ENCODE assay signal across 7 cellular contexts in genomic region chr14:75514673-75515630, GRCh38. TPM values are rescaled to one million over a fixed set of nuclear protein-coding genes. Genes with fewer than 3 reads are reported as not detected.
DNase-seq lines count a peak whose midpoint lies in the region; ATAC-seq and TF ChIP-seq lines count a peak whose summit lies in the region.

No MANE protein-coding gene starts in this region.

- H3K4me3 Mint-ChIP-seq in T-cell, result peak overlapping the region; percentile 82 to 83 (median 83)
- peak overlapping the region; percentile 71 to 93 (median 86) for H3K4me3 Mint-ChIP-seq in naive thymus-derived CD8-positive, alpha-beta T cell

- no peaks in the 10 kb centered on the region for H3K27me3 Mint-ChIP-seq in T-cell
- H3K27me3 Mint-ChIP-seq in naive thymus-derived CD8-positive, alpha-beta T cell, result no peaks in the 10 kb centered on the region

- H3K4me1 Mint-ChIP-seq in T-cell, result peaks cover 21 to 45% (median 32%) of the 10 kb centered on the region in 3 donors
- H3K4me1 Mint-ChIP-seq in naive thymus-derived CD8-positive, alpha-beta T cell, result peaks cover 13 to 38% (median 19%) of the 10 kb centered on the region in 4 donors

- H3K27ac ChIP-seq in coronary artery, result peak overlapping the region in 1 of 2 donors; percentile 37

- peak overlapping the region; percentile 98 for H3K27ac Mint-ChIP-seq in T-cell
- peak overlapping the region; percentile 81 to 96 (median 89) for H3K27ac Mint-ChIP-seq in naive thymus-derived CD8-positive, alpha-beta T cell

- POLR2A ChIA-PET in T-cell (lab: Charles Lee), result no interaction called here
- POLR2A ChIA-PET in naive thymus-derived CD8-positive, alpha-beta T cell (lab: Charles Lee), result interaction anchor here (1.1 to 1.7 kb wide), 4 partner anchors 9 to 388 kb away, joined by 3 to 7 read pairs (median 4); partner anchors contain the start of gene NEK9

- peak; percentile 25 for ATAC-seq in GM18861 (IDR thresholded peaks at IDR 0.05; ENCODE audit: unreplicated experiment)
- peak; percentile 36 for ATAC-seq in HG02840 (IDR thresholded peaks at IDR 0.05; ENCODE audit: low FRiP score, unreplicated experiment)
- peak; percentile 75 to 82 (median 80) for ATAC-seq in T-cell (replicated peaks in 1 of 4)
- ATAC-seq in naive thymus-derived CD8-positive, alpha-beta T cell, result peak; percentile 85 to 91

- H3K9me3 Mint-ChIP-seq in T-cell, result peaks cover 5 to 23% (median 16%) of the 10 kb centered on the region in 3 donors
- H3K9me3 Mint-ChIP-seq in naive thymus-derived CD8-positive, alpha-beta T cell, result peaks cover 0 to 20% (median 5%) of the 10 kb centered on the region in 9 donors

- no peak for TF ChIP-seq CTCF in coronary artery (IDR thresholded peaks at IDR 0.05)

- CTCF ChIA-PET in T-cell (lab: Charles Lee), result interaction anchor here in 1 of 2 donors (0.6 to 1.7 kb wide), 7 partner anchors 11 to 195 kb away, joined by 3 to 8 read pairs (median 5); no protein-coding TSS in a partner anchor

- peak in 30 of 34 experiments; percentile 19 to 58 (median 42) for DNase-seq in T-cell
- DNase-seq in coronary artery (ENCODE audit: low spot score), result no peak
- peak in 8 of 10 donors; percentile 23 to 71 (median 39) for DNase-seq in naive thymus-derived CD8-positive, alpha-beta T cell
- no peak for DNase-seq in SW480 (ENCODE audit: low spot score)
- no peak for DNase-seq in COLO829 (ENCODE audit: low spot score)

- peaks cover 5% of the 10 kb centered on the region for H3K36me3 Mint-ChIP-seq in T-cell
- peaks cover 0 to 5% (median 4%) of the 10 kb centered on the region in 3 donors for H3K36me3 Mint-ChIP-seq in naive thymus-derived CD8-positive, alpha-beta T cell

- peak overlapping the region; percentile 57 for H3K4me3 ChIP-seq in coronary artery

RNA-seq across cellular contexts. Expression of gene BATF, which starts 7.3 kb away (rescaled TPM):
- total RNA-seq in T-cell, result 10 to 100 TPM; 12.0 to 22.4 (median 19.2) TPM
- total RNA-seq in naive thymus-derived CD8-positive, alpha-beta T cell, result 1 to 10 TPM; 5.5 to 5.7 TPM
- 10 to 100 TPM; 22.7 to 32.2 (median 26.1) TPM for polyA plus RNA-seq in naive thymus-derived CD8-positive, alpha-beta T cell

Comparison
In these comparisons a context has a peak if more than half of its experiments do, and no peak if none do; other contexts are left out.
1. ATAC-seq: peak in every context shown above with its lines; median percentile 88 in naive thymus-derived CD8-positive, alpha-beta T cell; 80 in T-cell; 36 in HG02840; 25 in GM18861.
2. DNase-seq: peak in T-cell (30 of 34) and naive thymus-derived CD8-positive, alpha-beta T cell (8 of 10); none in coronary artery (single experiment), SW480 (single experiment) and COLO829 (single experiment).